In the genomic region with DNA sequence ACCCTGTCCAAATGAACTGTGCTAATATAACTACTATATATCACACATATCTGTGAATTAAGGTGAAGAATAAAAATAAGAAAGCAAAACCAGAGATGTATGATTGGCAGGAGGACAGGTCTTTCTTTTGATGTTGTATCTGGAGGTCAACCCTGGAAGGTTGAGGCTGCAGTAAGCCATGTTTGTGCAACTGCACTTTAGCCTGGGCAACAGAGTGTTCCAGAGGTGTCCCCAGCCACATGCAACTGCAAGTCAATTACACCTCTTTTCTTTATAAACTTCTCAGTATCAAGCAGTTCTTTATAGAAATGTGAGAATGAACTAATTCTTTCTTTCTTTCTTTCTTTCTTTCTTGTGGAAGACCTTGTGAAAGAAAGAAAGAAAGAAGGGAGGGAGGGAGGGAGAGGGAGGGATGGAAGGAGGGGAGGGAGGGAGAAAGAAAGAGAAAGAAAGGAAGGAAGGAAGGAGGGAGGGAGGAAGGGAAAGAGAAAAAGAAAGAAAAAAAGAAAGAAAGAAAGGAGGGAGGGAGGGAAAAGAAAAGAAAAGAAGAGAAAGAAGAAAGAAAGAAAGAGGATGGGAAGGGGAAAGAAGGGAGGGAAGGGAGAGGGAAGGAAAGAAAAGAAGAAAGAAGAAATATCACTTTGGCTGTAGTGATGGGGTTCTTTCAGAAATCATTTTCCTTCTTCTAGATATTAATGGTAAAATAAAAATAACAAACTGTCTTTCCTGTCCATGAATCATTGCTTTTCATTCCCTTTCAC, we compare ENCODE assay signal across 22 cellular contexts. TPM values are rescaled to one million over a fixed set of nuclear protein-coding genes. Genes with fewer than 3 reads are reported as not detected.
A peak's percentile ranks its signal among the peaks of the same experiment; 100 is the strongest.
DNase-seq lines count a peak whose midpoint lies in the region; ATAC-seq and TF ChIP-seq lines count a peak whose summit lies in the region.
"Had no signal": no experiment of that assay in that cellular context is flagged by ENCODE, and none has a peak within 500 bp of the region (broad histone marks: within the 10 kb centered on the region; RNA-seq: fewer than 3 reads in every experiment).

No MANE protein-coding gene starts in this region.

- no peaks in the 10 kb centered on the region for H3K36me3 Mint-ChIP-seq in activated naive CD8-positive, alpha-beta T cell
- peaks cover 23% of the 10 kb centered on the region for H3K36me3 Mint-ChIP-seq in activated naive CD8-positive, alpha-beta T cell treated with anti-CD3 and anti-CD28 coated beads for 36 hours
- H3K36me3 Mint-ChIP-seq in activated T-helper 1 cell treated with anti-CD3 and anti-CD28 coated beads, Interleukin-12 subunit alpha, Interleukin-12 subunit beta, Interleukin-2, Interleukin-4 antibody, amounts not matched to agents 30 ng/mL and 10 ng/mL and 1 ng/mL, durations not matched to agents 14 hours and 24 hours and 36 hours (ENCODE audit: low read depth): peaks cover 2% of the 10 kb centered on the region
- H3K36me3 Mint-ChIP-seq in naive thymus-derived CD8-positive, alpha-beta T cell: no peaks in the 10 kb centered on the region
- H3K36me3 Mint-ChIP-seq: mesothelial cell of epicardium; natural killer cell treated with Interleukin-12 subunit alpha and Interleukin-12 subunit beta and Interleukin-15 and Interleukin-18, amount 100 ng/mL, for 72 hours had no signal

- no peaks in the 10 kb centered on the region for H3K27me3 ChIP-seq in fibroblast of lung (ENCODE audit: control insufficient read depth, insufficient read depth, low read length)
- H3K27me3 ChIP-seq in skeletal muscle tissue (ENCODE audit: control insufficient read depth in 3 of 3, insufficient read depth in 3 of 3, low read length in 3 of 3): no peaks in the 10 kb centered on the region
- H3K27me3 ChIP-seq: ovary, right lobe of liver had no signal

- H3K27ac ChIP-seq in fibroblast of lung (ENCODE audit: insufficient read depth, low read length) (no peak overlapping the region), skeletal muscle tissue (ENCODE audit: low read depth, low read length) (peak overlapping the region; percentile 7)
- H3K27ac ChIP-seq: ovary, right lobe of liver, RWPE1 had no signal

- H3K9me3 Mint-ChIP-seq in activated naive CD8-positive, alpha-beta T cell (ENCODE audit: low read depth): no peaks in the 10 kb centered on the region
- peaks cover 14% of the 10 kb centered on the region for H3K9me3 Mint-ChIP-seq in activated naive CD8-positive, alpha-beta T cell treated with anti-CD3 and anti-CD28 coated beads for 36 hours
- no peaks in the 10 kb centered on the region for H3K9me3 Mint-ChIP-seq in activated T-helper 1 cell treated with anti-CD3 and anti-CD28 coated beads, Interleukin-12 subunit alpha, Interleukin-12 subunit beta, Interleukin-2, Interleukin-4 antibody, amounts not matched to agents 30 ng/mL and 10 ng/mL and 1 ng/mL, durations not matched to agents 14 hours and 24 hours and 36 hours
- H3K9me3 Mint-ChIP-seq in naive thymus-derived CD8-positive, alpha-beta T cell: peaks cover 0 to 9% (median 0%) of the 10 kb centered on the region in 9 donors
- H3K9me3 Mint-ChIP-seq: CD4-positive, alpha-beta T cell; mesothelial cell of epicardium had no signal

- no peaks in the 10 kb centered on the region for H3K36me3 ChIP-seq in fibroblast of lung (ENCODE audit: control insufficient read depth, insufficient read depth, low read length)
- H3K36me3 ChIP-seq in skeletal muscle tissue (ENCODE audit: control insufficient read depth in 3 of 3, insufficient read depth in 3 of 3, low read length in 3 of 3): no peaks in the 10 kb centered on the region
- H3K36me3 ChIP-seq: ovary, right lobe of liver had no signal

- no peaks in the 10 kb centered on the region for H3K4me1 ChIP-seq in fibroblast of lung (ENCODE audit: control insufficient read depth, extremely low read depth, insufficient read depth, low read length)
- H3K4me1 ChIP-seq in skeletal muscle tissue (ENCODE audit: control insufficient read depth in 3 of 3, insufficient read depth in 3 of 3, low read length in 3 of 3): peaks cover 0 to 2% (median 0%) of the 10 kb centered on the region in 3 donors
- H3K4me1 ChIP-seq: right lobe of liver had no signal

- H2AFZ ChIP-seq in fibroblast of lung (ENCODE audit: low read length): peak overlapping the region; percentile 36

- H3K4me3 Mint-ChIP-seq in activated naive CD8-positive, alpha-beta T cell: no peak overlapping the region
- no peak overlapping the region for H3K4me3 Mint-ChIP-seq in activated naive CD8-positive, alpha-beta T cell treated with anti-CD3 and anti-CD28 coated beads for 36 hours
- H3K4me3 Mint-ChIP-seq in activated T-helper 1 cell treated with anti-CD3 and anti-CD28 coated beads, Interleukin-12 subunit alpha, Interleukin-12 subunit beta, Interleukin-2, Interleukin-4 antibody, amounts not matched to agents 30 ng/mL and 10 ng/mL and 1 ng/mL, durations not matched to agents 14 hours and 24 hours and 36 hours: peak overlapping the region; percentile 6
- H3K4me3 Mint-ChIP-seq in naive thymus-derived CD8-positive, alpha-beta T cell: no peak overlapping the region
- H3K4me3 Mint-ChIP-seq: CD4-positive, alpha-beta T cell; mesothelial cell of epicardium; natural killer cell treated with Interleukin-12 subunit alpha and Interleukin-12 subunit beta and Interleukin-15 and Interleukin-18, amount 100 ng/mL, for 72 hours had no signal

- no peaks in the 10 kb centered on the region for H4K20me1 ChIP-seq in fibroblast of lung (ENCODE audit: control insufficient read depth, extremely low read depth, insufficient read depth, low read length)

- peaks cover 66% of the 10 kb centered on the region for H3K4me1 Mint-ChIP-seq in activated naive CD8-positive, alpha-beta T cell (ENCODE audit: low read depth)
- H3K4me1 Mint-ChIP-seq in activated naive CD8-positive, alpha-beta T cell treated with anti-CD3 and anti-CD28 coated beads for 36 hours: peaks cover 64% of the 10 kb centered on the region
- peaks cover 68% of the 10 kb centered on the region for H3K4me1 Mint-ChIP-seq in activated T-helper 1 cell treated with anti-CD3 and anti-CD28 coated beads, Interleukin-12 subunit alpha, Interleukin-12 subunit beta, Interleukin-2, Interleukin-4 antibody, amounts not matched to agents 30 ng/mL and 10 ng/mL and 1 ng/mL, durations not matched to agents 14 hours and 24 hours and 36 hours (ENCODE audit: low read depth)
- H3K4me1 Mint-ChIP-seq in naive thymus-derived CD8-positive, alpha-beta T cell: peaks cover 20 to 33% (median 27%) of the 10 kb centered on the region in 4 donors

- TF ChIP-seq CTCF in fibroblast of lung (conservative IDR thresholded peaks at IDR 0.05 in 1 of 2, IDR thresholded peaks at IDR 0.05 in 1 of 2; ENCODE audit: low read depth in 1 of 2, low read length in 2 of 2): no peak

- intact Hi-C loops in activated T-helper 1 cell treated with anti-CD3 and anti-CD28 coated beads, Interleukin-12 subunit alpha, Interleukin-12 subunit beta, Interleukin-2, Interleukin-4 antibody, amounts not matched to agents 30 ng/mL and 10 ng/mL and 1 ng/mL, durations not matched to agents 14 hours and 24 hours and 36 hours (cut with micrococcal nuclease): no loop called here

- H3K27ac Mint-ChIP-seq in activated naive CD8-positive, alpha-beta T cell: peak overlapping the region; percentile 88
- H3K27ac Mint-ChIP-seq in activated naive CD8-positive, alpha-beta T cell treated with anti-CD3 and anti-CD28 coated beads for 36 hours: no peak overlapping the region
- no peak overlapping the region for H3K27ac Mint-ChIP-seq in activated T-helper 1 cell treated with anti-CD3 and anti-CD28 coated beads, Interleukin-12 subunit alpha, Interleukin-12 subunit beta, Interleukin-2, Interleukin-4 antibody, amounts not matched to agents 30 ng/mL and 10 ng/mL and 1 ng/mL, durations not matched to agents 14 hours and 24 hours and 36 hours
- peak overlapping the region in 1 of 10 donors; percentile 57 for H3K27ac Mint-ChIP-seq in naive thymus-derived CD8-positive, alpha-beta T cell

- H3K27me3 Mint-ChIP-seq in activated naive CD8-positive, alpha-beta T cell: no peaks in the 10 kb centered on the region
- no peaks in the 10 kb centered on the region for H3K27me3 Mint-ChIP-seq in activated naive CD8-positive, alpha-beta T cell treated with anti-CD3 and anti-CD28 coated beads for 36 hours
- H3K27me3 Mint-ChIP-seq in activated T-helper 1 cell treated with anti-CD3 and anti-CD28 coated beads, Interleukin-12 subunit alpha, Interleukin-12 subunit beta, Interleukin-2, Interleukin-4 antibody, amounts not matched to agents 30 ng/mL and 10 ng/mL and 1 ng/mL, durations not matched to agents 14 hours and 24 hours and 36 hours (ENCODE audit: insufficient read depth): no peaks in the 10 kb centered on the region
- H3K27me3 Mint-ChIP-seq in naive thymus-derived CD8-positive, alpha-beta T cell: no peaks in the 10 kb centered on the region
- H3K27me3 Mint-ChIP-seq: CD4-positive, alpha-beta T cell had no signal

- H3K4me3 ChIP-seq in fibroblast of lung (replicated peaks in 1 of 4; ENCODE audit: control extremely low read depth in 1 of 4, insufficient read depth in 1 of 4, low read depth in 3 of 4, low read length in 4 of 4) (no peak overlapping the region), skeletal muscle tissue (ENCODE audit: low read length in 3 of 3) (no peak overlapping the region)
- H3K4me3 ChIP-seq: ovary, right lobe of liver had no signal

- H3K9me3 ChIP-seq in fibroblast of lung (ENCODE audit: control insufficient read depth, insufficient read depth, low read depth, low read length) (no peaks in the 10 kb centered on the region), skeletal muscle tissue (ENCODE audit: control insufficient read depth in 3 of 3, low read length in 3 of 3) (no peaks in the 10 kb centered on the region)
- H3K9me3 ChIP-seq: ovary, right lobe of liver had no signal

- no peak for ATAC-seq in naive thymus-derived CD8-positive, alpha-beta T cell
- ATAC-seq: natural killer cell treated with Interleukin-12 subunit alpha and Interleukin-12 subunit beta and Interleukin-15 and Interleukin-18, amount 100 ng/mL, for 72 hours had no signal

- no peak overlapping the region for H3K4me2 ChIP-seq in fibroblast of lung (ENCODE audit: extremely low read depth, insufficient read depth, low read length)

- POLR2A ChIA-PET in naive thymus-derived CD8-positive, alpha-beta T cell (lab: Charles Lee): interaction anchor here (0.6 kb wide), 1 partner anchor 55 kb away, joined by 3 read pairs; no protein-coding TSS in a partner anchor

- DNase-seq in activated naive CD8-positive, alpha-beta T cell treated with anti-CD3 and anti-CD28 coated beads for 36 hours: no peak
- no peak for DNase-seq in activated T-helper 1 cell treated with anti-CD3 and anti-CD28 coated beads, Interleukin-12 subunit alpha, Interleukin-12 subunit beta, Interleukin-2, Interleukin-4 antibody, amounts not matched to agents 30 ng/mL and 10 ng/mL and 1 ng/mL, durations not matched to agents 14 hours and 24 hours and 36 hours (ENCODE audit: low spot score)
- no peak for DNase-seq in fibroblast of lung (ENCODE audit: low read depth in 2 of 2)
- no peak for DNase-seq in naive thymus-derived CD8-positive, alpha-beta T cell
- no peak for DNase-seq in activated CD8-positive, alpha-beta memory T cell treated with anti-CD3 and anti-CD28 coated beads, Interleukin-2, amount 50 U/mL, for 48 hours
- DNase-seq: activated CD4-positive, alpha-beta T cell treated with anti-CD3 and anti-CD28 coated beads for 1 hour; activated naive CD4-positive, alpha-beta T cell; CD4-positive, alpha-beta T cell; DMS 273 treated with DMSO at 0.1 percent for 48 hours; effector CD4-positive, alpha-beta T cell; erythroblast; kidney; NCI-H1092 treated with DMSO at 0.1 percent for 48 hours; NCI-H2029; NCI-H2227 treated with DMSO at 0.1 percent for 48 hours; ovary; right lobe of liver had no signal

- H3K79me2 ChIP-seq in fibroblast of lung (ENCODE audit: control insufficient read depth, insufficient read depth, low read length): no peaks in the 10 kb centered on the region

- H3K9ac ChIP-seq in fibroblast of lung (ENCODE audit: insufficient read depth, low read length) (no peak overlapping the region), skeletal muscle tissue (ENCODE audit: low read depth in 1 of 3, low read length in 3 of 3) (no peak overlapping the region)

RNA-seq across cellular contexts. Expression of gene S1PR1, which starts 54.0 kb away (rescaled TPM):
- 10 to 100 TPM; 72.6 to 75.9 TPM for total RNA-seq in activated naive CD8-positive, alpha-beta T cell treated with anti-CD3 and anti-CD28 coated beads for 36 hours
- 42.5 and 42.9 TPM in 2 replicates for total RNA-seq in activated T-helper 1 cell treated with anti-CD3 and anti-CD28 coated beads, Interleukin-12 subunit alpha, Interleukin-12 subunit beta, Interleukin-2, Interleukin-4 antibody, amounts not matched to agents 30 ng/mL and 10 ng/mL and 1 ng/mL, durations not matched to agents 14 hours and 24 hours and 36 hours
- 10.4 and 16.7 TPM in 2 replicates for total RNA-seq in fibroblast of lung
- 5.9 and 6.2 TPM in 2 replicates for polyA plus RNA-seq in fibroblast of lung
- 3.7 and 3.9 TPM in 2 replicates for polyA plus RNA-seq in fibroblast of lung (2012)
- 7.7 and 16.9 TPM in 2 replicates for polyA minus RNA-seq in fibroblast of lung (ENCODE audit: low replicate concordance)
- 21.9 TPM for total RNA-seq in skeletal muscle tissue
- total RNA-seq in naive thymus-derived CD8-positive, alpha-beta T cell: 100 to 1,000 TPM; 286 to 292 TPM
- 100 to 1,000 TPM; 143 to 174 (median 155) TPM for polyA plus RNA-seq in naive thymus-derived CD8-positive, alpha-beta T cell
